ENCODE assay signal across 10 cellular contexts in the genomic region with DNA sequence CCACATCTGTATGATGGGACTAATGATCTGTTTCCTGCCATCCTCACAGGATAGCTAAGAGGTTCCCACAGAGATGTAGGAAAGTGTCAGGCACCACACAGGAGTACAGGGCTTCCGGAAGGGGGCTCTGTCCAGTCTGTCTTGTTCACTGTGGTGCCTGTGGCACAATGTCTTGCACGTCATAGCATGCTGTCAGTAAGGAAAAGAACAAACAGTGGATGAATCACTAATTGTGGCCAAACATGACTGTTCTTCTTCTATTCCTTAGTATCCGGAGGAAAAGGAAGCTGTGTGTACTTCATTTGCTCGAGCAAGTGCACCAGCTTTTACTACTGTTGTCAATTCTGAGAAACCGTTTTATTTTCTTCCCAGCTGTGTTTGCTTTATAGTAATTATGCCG.
DNase-seq lines count a peak whose midpoint lies in the region; ATAC-seq and TF ChIP-seq lines count a peak whose summit lies in the region.
"Had no signal": no experiment of that assay in that cellular context is flagged by ENCODE, and none has a peak within 500 bp of the region (broad histone marks: within the 10 kb centered on the region; RNA-seq: fewer than 3 reads in every experiment).

No MANE protein-coding gene starts in this region.

- DNase-seq in IMR-90 (peak; percentile 83), amniotic stem cell (lab: John Stamatoyannopoulos, UW) (peak; percentile 21), head of caudate nucleus (peak in 37 of 42 donors; percentile 19 to 82 (median 53)), transverse colon (peak; percentile 19), GM20000 (ENCODE audit: low spot score) (no peak), MM.1S (no peak), DMS79 treated with DMSO at 0.1 percent for 48 hours (lab: John Stamatoyannopoulos, UW) (no peak)
- DNase-seq: activated effector memory CD4-positive, alpha-beta T cell treated with anti-CD3 and anti-CD28 coated beads, Interleukin-2, amount 50 U/mL, for 16 hours; effector CD8-positive, alpha-beta T cell had no signal

- no peak for TF ChIP-seq POLR2A in IMR-90 (IDR thresholded peaks at IDR 0.05; ENCODE audit: low read depth, low read length)
- no peak for TF ChIP-seq POLR2A in transverse colon (IDR thresholded peaks at IDR 0.05)

- H3K79me1 ChIP-seq in IMR-90 (ENCODE audit: low read depth in 1 of 2, low read length in 2 of 2) = peaks cover 0 to 15% of the 10 kb centered on the region in 2 experiments; a peak in 1 of 4 replicates

- H3K4me3 ChIP-seq in IMR-90 (ENCODE audit: insufficient read depth, low read depth, low read length) (no peak overlapping the region), transverse colon (no peak overlapping the region), MM.1S (ENCODE audit: low read length) (no peak overlapping the region)

- H3K23ac ChIP-seq in IMR-90 (ENCODE audit: low read depth, low read length) = peak overlapping the region; percentile 34; the same call in 1 of the 2 replicates

- CTCF ChIA-PET in IMR-90 (lab: Yijun Ruan, JAX) = interaction anchor here (0.7 to 1.3 kb wide), 4 partner anchors 12 to 100 kb away, joined by 3 to 7 read pairs (median 3); no protein-coding TSS in a partner anchor

- H4K20me1 ChIP-seq in IMR-90 (ENCODE audit: insufficient read depth, low read length) (peaks cover 13% of the 10 kb centered on the region; the same call in 1 of the 2 replicates), MM.1S (ENCODE audit: insufficient read depth, low read length) (no peaks in the 10 kb centered on the region)

- intact Hi-C loops in IMR-90 (cut with micrococcal nuclease) = no loop called here
- intact Hi-C loops in head of caudate nucleus (cut with DNase I) = no loop called here
- intact Hi-C loops in transverse colon (cut with DNase I; ENCODE audit: low total_unique reads) = no loop called here

- no peak overlapping the region for H2BK120ac ChIP-seq in IMR-90 (ENCODE audit: low read depth, low read length)

- H2BK20ac ChIP-seq in IMR-90 (ENCODE audit: low read depth, low read length) = peak overlapping the region; percentile 32

- no peaks in the 10 kb centered on the region for H3K9me3 ChIP-seq in IMR-90 (ENCODE audit: control insufficient read depth, insufficient read depth, low read length)
- no peaks in the 10 kb centered on the region for H3K9me3 ChIP-seq in transverse colon
- no peaks in the 10 kb centered on the region for H3K9me3 ChIP-seq in MM.1S (replicated peaks; ENCODE audit: insufficient read depth, low read length)

- peaks cover 29% of the 10 kb centered on the region for H3K36me3 ChIP-seq in IMR-90 (ENCODE audit: control insufficient read depth, insufficient read depth, low read length)
- H3K36me3 ChIP-seq in transverse colon = peaks cover 0 to 19% (median 0%) of the 10 kb centered on the region in 4 donors
- H3K36me3 ChIP-seq in MM.1S (replicated peaks; ENCODE audit: insufficient read depth, low read length) = no peaks in the 10 kb centered on the region

- H3F3A ChIP-seq in MM.1S (ENCODE audit: insufficient read depth, low read length) = no peaks in the 10 kb centered on the region

- H3K27me3 ChIP-seq in IMR-90 (ENCODE audit: control insufficient read depth, insufficient read depth, low read length) = no peaks in the 10 kb centered on the region
- H3K27me3 ChIP-seq in transverse colon = no peaks in the 10 kb centered on the region
- no peaks in the 10 kb centered on the region for H3K27me3 ChIP-seq in MM.1S (replicated peaks; ENCODE audit: insufficient read depth, low read length)

- TF ChIP-seq EP300 in transverse colon (IDR thresholded peaks at IDR 0.05; ENCODE audit: low read depth) = no peak

- no TSS peak for BruUV-seq in IMR-90 (replicated peaks; lab: Mats Ljungman, UMichigan)

- H3K4me2 ChIP-seq in IMR-90 (ENCODE audit: low read depth, low read length) (no peak overlapping the region), MM.1S (ENCODE audit: low read depth, low read length) (no peak overlapping the region)
- H3K4me2 ChIP-seq: KMS-11 had no signal

- peak overlapping the region; percentile 4; the same call in 1 of the 2 replicates for H4K91ac ChIP-seq in IMR-90 (ENCODE audit: insufficient read depth, low read depth, low read length)

- no peak overlapping the region for H3K18ac ChIP-seq in IMR-90 (ENCODE audit: low read depth, low read length)

- H2AK9ac ChIP-seq in IMR-90 (replicated peaks; ENCODE audit: low read depth, low read length, poor library complexity) = no peak overlapping the region

- H3K9ac ChIP-seq in IMR-90 (ENCODE audit: low read depth, low read length) (no peak overlapping the region), MM.1S (ENCODE audit: low read length) (no peak overlapping the region)
- H3K9ac ChIP-seq: KMS-11 had no signal

- dilution Hi-C loops in IMR-90 (cut with HindIII; ENCODE audit: low sequenced_read_pairs, unreplicated experiment) = no loop called here

- no peaks in the 10 kb centered on the region for H3K9me2 ChIP-seq in MM.1S (replicated peaks; ENCODE audit: insufficient read depth, low read length)

- H4K5ac ChIP-seq in IMR-90 (ENCODE audit: low read depth, low read length) = no peak overlapping the region

- H2AK5ac ChIP-seq in IMR-90 (ENCODE audit: low read depth, low read length) = peak overlapping the region; percentile 20

- H3K4ac ChIP-seq in IMR-90 (ENCODE audit: low read depth, low read length) = peak overlapping the region; percentile 46

- no peaks in the 10 kb centered on the region for H3K79me2 ChIP-seq in MM.1S (ENCODE audit: low read length)

- H2BK15ac ChIP-seq in IMR-90 (ENCODE audit: low read depth, low read length) = no peak overlapping the region

- peak; percentile 33 for TF ChIP-seq RAD21 in IMR-90 (IDR thresholded peaks at IDR 0.05; ENCODE audit: low read length)

- H2AFZ ChIP-seq in IMR-90 (replicated peaks; ENCODE audit: low read length, poor library complexity) (no peak overlapping the region), MM.1S (ENCODE audit: low read length) (no peak overlapping the region)

- POLR2A ChIA-PET in IMR-90 (lab: Charles Lee; ENCODE audit: unreplicated experiment) = no interaction called here

- no peak overlapping the region for H2BK5ac ChIP-seq in IMR-90 (ENCODE audit: low read depth, low read length, poor library complexity, severe bottlenecking)

- ATAC-seq in IMR-90 (ENCODE audit: low read depth) = peak; percentile 76

- 0 out of 2 replicates have a peak overlapping the region, but pooled peaks have one; percentile 11 for H3K14ac ChIP-seq in IMR-90 (replicated peaks; ENCODE audit: low read depth, low read length)

- in situ Hi-C loops in IMR-90 (cut with MboI; ENCODE audit: low sequenced_read_pairs) (no loop called here), transverse colon (cut with MboI; ENCODE audit: low pct_ligation_motif_present in 1 of 4, low pct_unique_long_range_greater_than_20kb in 1 of 4, low sequenced_read_pairs in 3 of 4) (no loop called here)

- H4K8ac ChIP-seq in IMR-90 (ENCODE audit: low read depth in 2 of 2, low read length in 2 of 2) = peak overlapping the region in 1 of 2 experiments; percentile 16; a peak in 1 of 4 replicates

- peaks cover 30% of the 10 kb centered on the region for H3K9me1 ChIP-seq in IMR-90 (ENCODE audit: insufficient read depth, low read length)

- TF ChIP-seq CTCF in IMR-90 (conservative IDR thresholded peaks at IDR 0.05; ENCODE audit: low read depth, low read length) (peak; percentile 31), transverse colon (IDR thresholded peaks at IDR 0.05) (no peak), GM20000 (IDR thresholded peaks at IDR 0.05; ENCODE audit: extremely low read depth, missing control alignments) (no peak), MM.1S (IDR thresholded peaks at IDR 0.05; ENCODE audit: low read length) (no peak)

- WGBS in IMR-90 (ENCODE audit: extremely low coverage in 2 of 2, insufficient read length in 1 of 2), 2 experiments = 58% methylated on average over 2 of the region's 6 CpGs; no CpG with 5 or more reads in 1 of the 2 experiments
- WGBS in transverse colon (ENCODE audit: low coverage in 1 of 2), 2 donors = 49 to 73% methylated on average over 2 to 6 of the region's 6 CpGs

- H3K56ac ChIP-seq in IMR-90 (ENCODE audit: extremely low read depth, insufficient read depth, low read length) = no peak overlapping the region

- H3K27ac ChIP-seq in IMR-90 (ENCODE audit: insufficient read depth, low read length) (no peak overlapping the region; the same call in 1 of the 2 replicates), transverse colon (peak overlapping the region in 2 of 4 donors; percentile 12 to 40), MM.1S (ENCODE audit: low read length) (no peak overlapping the region)
- H3K27ac ChIP-seq: KMS-11 had no signal

- peaks cover 7% of the 10 kb centered on the region for H3K4me1 ChIP-seq in IMR-90 (ENCODE audit: control insufficient read depth, insufficient read depth, low read length)
- H3K4me1 ChIP-seq in transverse colon = peaks cover 0 to 9% (median 3%) of the 10 kb centered on the region in 4 donors
- peaks cover 4% of the 10 kb centered on the region; the same call in 1 of the 2 replicates for H3K4me1 ChIP-seq in MM.1S (ENCODE audit: low read length)

TF ChIP-seq in IMR-90, 13 proteins besides CTCF, POLR2A, EP300 and RAD21:
- TF ChIP-seq BHLHE40 (IDR thresholded peaks at IDR 0.05; ENCODE audit: low read depth, low read length) = peak; percentile 52; the same call in 1 of the 2 replicates
- TF ChIP-seq RCOR1 (IDR thresholded peaks at IDR 0.05; ENCODE audit: insufficient replicate concordance, low read length) = no peak
- no peak for TF ChIP-seq MXI1 (IDR thresholded peaks at IDR 0.05; ENCODE audit: borderline replicate concordance, low read depth, low read length)
- TF ChIP-seq MAFK (IDR thresholded peaks at IDR 0.05; ENCODE audit: low read depth, low read length) = no peak
- no peak for TF ChIP-seq RFX5 (IDR thresholded peaks at IDR 0.05; ENCODE audit: low read depth, low read length)
- TF ChIP-seq MAZ (IDR thresholded peaks at IDR 0.05; ENCODE audit: borderline replicate concordance, low read depth, low read length) = no peak
- TF ChIP-seq NFE2L2 (IDR thresholded peaks at IDR 0.05; ENCODE audit: low read depth, low read length) = no peak
- TF ChIP-seq SMC3 (IDR thresholded peaks at IDR 0.05; ENCODE audit: low read depth, low read length) = peak; percentile 31; the same call in 1 of the 2 replicates
- TF ChIP-seq, protein P1, sequence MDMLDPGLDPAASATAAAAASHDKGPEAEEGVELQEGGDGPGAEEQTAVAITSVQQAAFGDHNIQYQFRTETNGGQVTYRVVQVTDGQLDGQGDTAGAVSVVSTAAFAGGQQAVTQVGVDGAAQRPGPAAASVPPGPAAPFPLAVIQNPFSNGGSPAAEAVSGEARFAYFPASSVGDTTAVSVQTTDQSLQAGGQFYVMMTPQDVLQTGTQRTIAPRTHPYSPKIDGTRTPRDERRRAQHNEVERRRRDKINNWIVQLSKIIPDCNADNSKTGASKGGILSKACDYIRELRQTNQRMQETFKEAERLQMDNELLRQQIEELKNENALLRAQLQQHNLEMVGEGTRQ (IDR thresholded peaks at IDR 0.05; ENCODE audit: low read depth, low read length) = no peak
- TF ChIP-seq FOS (IDR thresholded peaks at IDR 0.05; ENCODE audit: low read depth, low read length) = peak; percentile 46; the same call in 1 of the 2 replicates

Comparison
In these comparisons a context has a peak if more than half of its experiments do, and no peak if none do; other contexts are left out.
1. DNase-seq: peak in IMR-90 (single experiment), amniotic stem cell (single experiment), head of caudate nucleus (37 of 42) and transverse colon (single experiment); none in GM20000 (single experiment), MM.1S (single experiment) and DMS79 treated with DMSO at 0.1 percent for 48 hours (single experiment).